8 cellular contexts compared by ENCODE assay signal in the genomic region with DNA sequence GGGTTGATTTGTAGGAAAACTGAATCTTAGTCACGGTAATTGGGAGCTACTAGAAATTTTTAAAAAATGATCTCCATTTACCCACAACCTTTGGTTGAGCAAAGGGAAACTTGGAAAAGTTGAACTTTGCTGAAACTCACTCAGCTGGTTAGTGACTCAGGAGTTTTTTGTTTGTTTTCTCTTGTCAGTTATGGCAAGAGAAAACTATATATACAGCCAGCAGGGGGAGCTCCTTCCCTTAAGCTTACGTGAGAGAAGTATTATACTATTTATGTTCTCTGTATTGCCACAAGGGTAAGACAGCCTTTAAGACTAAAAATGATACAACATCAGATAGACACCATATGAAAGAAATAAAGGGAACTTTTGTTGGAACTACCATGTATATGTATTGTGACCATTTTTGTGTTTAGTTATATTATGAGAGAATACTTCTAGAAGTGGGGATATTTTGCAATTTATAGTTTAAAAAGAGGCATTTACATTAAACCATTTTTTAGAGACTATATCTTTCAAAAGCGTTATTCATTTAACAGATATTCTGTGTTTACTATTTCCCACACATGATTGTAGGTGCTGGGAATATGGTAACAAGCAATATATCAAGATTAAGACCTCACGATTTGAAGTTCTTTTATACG. TPM values are rescaled to one million over a fixed set of nuclear protein-coding genes. Genes with fewer than 3 reads are reported as not detected.
DNase-seq lines count a peak whose midpoint lies in the region; ATAC-seq and TF ChIP-seq lines count a peak whose summit lies in the region.

No MANE protein-coding gene starts in this region.

- no peaks in the 10 kb centered on the region for H3K36me3 Mint-ChIP-seq in activated T-cell treated with anti-CD3 and anti-CD28 coated beads, Interleukin-2, amount 50 U/mL, for 72 hours (ENCODE audit: insufficient read depth in 2 of 2)

- in situ Hi-C loops in GM23248 (cut with MboI), result no loop called here

- H3K4me2 ChIP-seq in GM23248 (ENCODE audit: unreplicated experiment), result no peak overlapping the region
- H3K4me2 ChIP-seq in OCI-LY1 (ENCODE audit: low read length), result no peak overlapping the region
- H3K4me2 ChIP-seq in parathyroid adenoma (ENCODE audit: low read length), result no peak overlapping the region

- H3K9me2 ChIP-seq in GM23248 (ENCODE audit: insufficient read depth) (no peaks in the 10 kb centered on the region), OCI-LY1 (ENCODE audit: low read depth, low read length) (no peaks in the 10 kb centered on the region)

- H3K4me1 ChIP-seq in GM23248 (ENCODE audit: insufficient read depth) (no peaks in the 10 kb centered on the region), OCI-LY1 (ENCODE audit: insufficient read depth, low read length, severe bottlenecking) (no peaks in the 10 kb centered on the region), parathyroid adenoma (no peaks in the 10 kb centered on the region)

- H3K79me2 ChIP-seq in GM23248 (ENCODE audit: insufficient read depth) (no peaks in the 10 kb centered on the region), OCI-LY1 (ENCODE audit: insufficient read depth, low read length) (no peaks in the 10 kb centered on the region), parathyroid adenoma (no peaks in the 10 kb centered on the region)

- H3K27ac ChIP-seq in GM23248, result no peak overlapping the region
- H3K27ac ChIP-seq in OCI-LY1 (ENCODE audit: low read depth, low read length, poor library complexity, severe bottlenecking), result no peak overlapping the region
- H3K27ac ChIP-seq in parathyroid adenoma, result no peak overlapping the region

- TF ChIP-seq CTCF in OCI-LY1 (IDR thresholded peaks at IDR 0.05; ENCODE audit: low read length) (peak; percentile 79), parathyroid adenoma (IDR thresholded peaks at IDR 0.05) (peak; percentile 85)

- no peaks in the 10 kb centered on the region for H3K36me3 ChIP-seq in GM23248 (ENCODE audit: low read depth)
- no peaks in the 10 kb centered on the region for H3K36me3 ChIP-seq in OCI-LY1 (ENCODE audit: insufficient read depth, low read length)
- no peaks in the 10 kb centered on the region for H3K36me3 ChIP-seq in parathyroid adenoma (ENCODE audit: control insufficient read depth, insufficient read depth, low read length)

- H3K4me3 ChIP-seq in GM23248, result peak overlapping the region; percentile 26; the same call in 1 of the 2 replicates
- no peak overlapping the region for H3K4me3 ChIP-seq in OCI-LY1 (ENCODE audit: low read depth, low read length, poor library complexity, severe bottlenecking)
- H3K4me3 ChIP-seq in parathyroid adenoma (ENCODE audit: low read depth, low read length), result no peak overlapping the region

- DNase-seq in GF-D8 (lab: John Stamatoyannopoulos, UW), result peak; percentile 60
- DNase-seq in GM23248, result peak; percentile 91
- DNase-seq in KG1 (lab: John Stamatoyannopoulos, UW), result peak; percentile 15
- DNase-seq in activated T-cell treated with anti-CD3 and anti-CD28 coated beads, Interleukin-2, amount 50 U/mL, for 72 hours, result peak; percentile 70 to 73
- peak; percentile 84 for DNase-seq in foreskin melanocyte
- no peak for DNase-seq in posterior vena cava (ENCODE audit: low spot score)

- H2AFZ ChIP-seq in GM23248 (no peak overlapping the region), OCI-LY1 (ENCODE audit: low read length) (no peak overlapping the region), parathyroid adenoma (no peak overlapping the region)

- ATAC-seq in activated T-cell treated with anti-CD3 and anti-CD28 coated beads, Interleukin-2, amount 50 U/mL, for 72 hours (replicated peaks in 1 of 2), result peak; percentile 78 to 83

- intact Hi-C loops in posterior vena cava (cut with DNase I), result no loop called here

- H3K9me3 Mint-ChIP-seq in activated T-cell treated with anti-CD3 and anti-CD28 coated beads, Interleukin-2, amount 50 U/mL, for 72 hours, result no peaks in the 10 kb centered on the region

- H3K27me3 ChIP-seq in GM23248 (replicated peaks; ENCODE audit: insufficient read depth) (peaks cover 14% of the 10 kb centered on the region; the same call in 1 of the 2 replicates), OCI-LY1 (ENCODE audit: insufficient read depth, low read length) (no peaks in the 10 kb centered on the region), parathyroid adenoma (ENCODE audit: control insufficient read depth, insufficient read depth, low read length) (no peaks in the 10 kb centered on the region)

- 40% methylated on average over 5 of the region's 5 CpGs for WGBS in GM23248 (ENCODE audit: low coverage in 1 of 2, low lambda C conversion rate in 2 of 2, missing lambda C conversion rate in 2 of 2), 2 experiments

- H3F3A ChIP-seq in GM23248 (ENCODE audit: insufficient read depth) (no peaks in the 10 kb centered on the region), OCI-LY1 (ENCODE audit: insufficient read depth, low read length) (no peaks in the 10 kb centered on the region)

- no peaks in the 10 kb centered on the region for H3K4me1 Mint-ChIP-seq in activated T-cell treated with anti-CD3 and anti-CD28 coated beads, Interleukin-2, amount 50 U/mL, for 72 hours (ENCODE audit: low read depth)

- H4K20me1 ChIP-seq in GM23248 (ENCODE audit: insufficient read depth), result no peaks in the 10 kb centered on the region
- H4K20me1 ChIP-seq in OCI-LY1 (ENCODE audit: insufficient read depth, low read length), result no peaks in the 10 kb centered on the region

- no peak overlapping the region for H3K9ac ChIP-seq in GM23248
- no peak overlapping the region for H3K9ac ChIP-seq in OCI-LY1 (ENCODE audit: low read length)
- no peak overlapping the region for H3K9ac ChIP-seq in parathyroid adenoma

- H3K9me3 ChIP-seq in GM23248 (ENCODE audit: low read depth) (no peaks in the 10 kb centered on the region), OCI-LY1 (ENCODE audit: low read length) (no peaks in the 10 kb centered on the region), parathyroid adenoma (ENCODE audit: control insufficient read depth, low read length) (no peaks in the 10 kb centered on the region)

- H3K27me3 Mint-ChIP-seq in activated T-cell treated with anti-CD3 and anti-CD28 coated beads, Interleukin-2, amount 50 U/mL, for 72 hours (ENCODE audit: low read depth), result peaks cover 15% of the 10 kb centered on the region

- no peak overlapping the region for H3K27ac Mint-ChIP-seq in activated T-cell treated with anti-CD3 and anti-CD28 coated beads, Interleukin-2, amount 50 U/mL, for 72 hours

- no peak overlapping the region for H3K4me3 Mint-ChIP-seq in activated T-cell treated with anti-CD3 and anti-CD28 coated beads, Interleukin-2, amount 50 U/mL, for 72 hours

RNA-seq across cellular contexts. Expression of a gene that starts 28.1 kb away (rescaled TPM):
- not detected in 2 replicates for total RNA-seq in GM23248 (2014; rRNA removed; shearing (Covaris generic))
- polyA plus RNA-seq in GM23248 (2016; fragmentation: Nextera tagmentation; extraction: Ambion mirVana), result 0.09 and 0.49 TPM in 2 replicates
- total RNA-seq in activated T-cell treated with anti-CD3 and anti-CD28 coated beads, Interleukin-2, amount 50 U/mL, for 72 hours, result under 1 TPM; 0.14 to 0.94 TPM
- total RNA-seq in posterior vena cava, result 1 to 10 TPM in 1 of 2 donors, under 1 TPM in 1; 0.60 to 3.7 TPM

RNA-seq across cellular contexts. Expression of a gene that starts 37.1 kb away (rescaled TPM):
- total RNA-seq in GM23248 (2014; rRNA removed; shearing (Covaris generic)), result 121 and 129 TPM in 2 replicates
- polyA plus RNA-seq in GM23248 (2016; fragmentation: Nextera tagmentation; extraction: Ambion mirVana), result 75.5 and 76.6 TPM in 2 replicates
- 10 to 100 TPM; 26.0 to 40.8 TPM for total RNA-seq in activated T-cell treated with anti-CD3 and anti-CD28 coated beads, Interleukin-2, amount 50 U/mL, for 72 hours
- total RNA-seq in posterior vena cava, result 100 to 1,000 TPM; 102 to 144 TPM
